In genomic region chr11:78385205-78385604, GRCh38 we compare ENCODE assay signal across 28 cellular contexts.
"Had no signal": no experiment of that assay in that cellular context is flagged by ENCODE, and none has a peak within 500 bp of the region (broad histone marks: within the 10 kb centered on the region; RNA-seq: fewer than 3 reads in every experiment).

No MANE protein-coding gene starts in this region.

- H3K4me1 ChIP-seq: testis, uterus had no signal

- H3K27ac Mint-ChIP-seq: stimulated activated effector memory CD8-positive, alpha-beta T cell treated with anti-CD3 and anti-CD28 coated beads, Interleukin-12 subunit alpha, Interleukin-12 subunit beta, amount 100 ng/mL, for 72 hours; stimulated activated memory B cell treated with anti-CD40 and anti-IgM and Interleukin-4, amounts not matched to agents 10 μg/mL and 1 μg/mL and 100 μg/mL, for 72 hours; stimulated activated naive B cell treated with anti-CD40 and anti-IgM and Interleukin-4, amounts not matched to agents 10 μg/mL and 1 μg/mL and 100 μg/mL, for 72 hours; stimulated activated naive CD8-positive, alpha-beta T cell treated with anti-CD3 and anti-CD28 coated beads, Interleukin-15, amount 100 ng/mL, for 72 hours; stimulated activated naive CD8-positive, alpha-beta T cell treated with anti-CD3 and anti-CD28 coated beads, Interleukin-15, Interleukin-2, amounts not matched to agents 100 ng/mL and 50 ng/mL, for 24 hours; type B pancreatic cell had no signal

- H3K27me3 Mint-ChIP-seq: stimulated activated memory B cell treated with anti-CD40 and anti-IgM and Interleukin-4, amounts not matched to agents 10 μg/mL and 1 μg/mL and 100 μg/mL, for 72 hours; stimulated activated naive B cell treated with anti-CD40 and anti-IgM and Interleukin-4, amounts not matched to agents 10 μg/mL and 1 μg/mL and 100 μg/mL, for 72 hours; stimulated activated naive CD8-positive, alpha-beta T cell treated with anti-CD3 and anti-CD28 coated beads, Interleukin-15, amount 100 ng/mL, for 72 hours; stimulated activated naive CD8-positive, alpha-beta T cell treated with anti-CD3 and anti-CD28 coated beads, Interleukin-15, Interleukin-2, amounts not matched to agents 100 ng/mL and 50 ng/mL, for 24 hours; type B pancreatic cell had no signal

- ATAC-seq: stimulated activated effector memory CD8-positive, alpha-beta T cell treated with anti-CD3 and anti-CD28 coated beads, Interleukin-12 subunit alpha, Interleukin-12 subunit beta, amount 100 ng/mL, for 72 hours; stimulated activated memory B cell treated with anti-CD40 and anti-IgM and Interleukin-4, amounts not matched to agents 10 μg/mL and 1 μg/mL and 100 μg/mL, for 72 hours; stimulated activated naive B cell treated with anti-CD40 and anti-IgM and Interleukin-4, amounts not matched to agents 10 μg/mL and 1 μg/mL and 100 μg/mL, for 72 hours; stimulated activated naive CD8-positive, alpha-beta T cell treated with anti-CD3 and anti-CD28 coated beads, Interleukin-15, amount 100 ng/mL, for 72 hours; stimulated activated naive CD8-positive, alpha-beta T cell treated with anti-CD3 and anti-CD28 coated beads, Interleukin-15, Interleukin-2, amounts not matched to agents 100 U/mL and 50 U/mL, for 24 hours; upper lobe of right lung had no signal

- H3K27me3 ChIP-seq: stomach, suprapubic skin, testis, thyroid gland, tibial artery, tibial nerve, transverse colon, upper lobe of left lung, upper lobe of right lung, uterus, vagina had no signal

- H3K4me3 ChIP-seq: stomach, suprapubic skin, testis, thoracic aorta, thyroid gland, tibial artery, tibial nerve, transverse colon, upper lobe of left lung, upper lobe of right lung, uterus, vagina had no signal

- H3K36me3 ChIP-seq: suprapubic skin, thoracic aorta, thyroid gland, transverse colon, upper lobe of left lung, upper lobe of right lung, uterus, vagina had no signal

- H3K9me3 ChIP-seq: suprapubic skin, testis, thoracic aorta, thyroid gland, uterus, vagina had no signal

- H3K36me3 Mint-ChIP-seq: stimulated activated effector memory CD8-positive, alpha-beta T cell treated with anti-CD3 and anti-CD28 coated beads, Interleukin-12 subunit alpha, Interleukin-12 subunit beta, amount 100 ng/mL, for 72 hours had no signal

- H3K27ac ChIP-seq: stomach, suprapubic skin, testis, thoracic aorta, thyroid gland, tibial artery, tibial nerve, transverse colon, upper lobe of left lung, upper lobe of right lung, uterus, vagina had no signal

- H3K4me3 Mint-ChIP-seq: stimulated activated effector memory CD8-positive, alpha-beta T cell treated with anti-CD3 and anti-CD28 coated beads, Interleukin-12 subunit alpha, Interleukin-12 subunit beta, amount 100 ng/mL, for 72 hours; stimulated activated memory B cell treated with anti-CD40 and anti-IgM and Interleukin-4, amounts not matched to agents 10 μg/mL and 1 μg/mL and 100 μg/mL, for 72 hours; stimulated activated naive B cell treated with anti-CD40 and anti-IgM and Interleukin-4, amounts not matched to agents 10 μg/mL and 1 μg/mL and 100 μg/mL, for 72 hours; stimulated activated naive CD8-positive, alpha-beta T cell treated with anti-CD3 and anti-CD28 coated beads, Interleukin-15, amount 100 ng/mL, for 72 hours; stimulated activated naive CD8-positive, alpha-beta T cell treated with anti-CD3 and anti-CD28 coated beads, Interleukin-15, Interleukin-2, amounts not matched to agents 100 ng/mL and 50 ng/mL, for 24 hours; type B pancreatic cell had no signal

- DNase-seq: stimulated activated CD4-positive, alpha-beta T cell treated with anti-CD3 and anti-CD28 coated beads, Interleukin-2, amount 100 ng/mL, for 48 hours; stimulated activated CD4-positive, alpha-beta T cell treated with anti-CD3 and anti-CD28 coated beads, Interleukin-4, amount 100 ng/mL, for 1 hour; stimulated activated CD4-positive, alpha-beta T cell treated with anti-CD3 and anti-CD28 coated beads, Interleukin-4, amount 100 ng/mL, for 24 hours; stimulated activated CD4-positive, alpha-beta T cell treated with anti-CD3 and anti-CD28 coated beads, Interleukin-4, amount 100 ng/mL, for 4 hours; stimulated activated CD8-positive, alpha-beta memory T cell treated with anti-CD3 and anti-CD28 coated beads, Interleukin-4, amount 100 ng/mL, for 48 hours; stimulated activated naive B cell treated with anti-CD40 and anti-IgM and Interleukin-4, amounts not matched to agents 10 μg/mL and 1 μg/mL and 100 μg/mL, for 72 hours; stimulated activated naive CD4-positive, alpha-beta T cell; stimulated activated naive CD4-positive, alpha-beta T cell treated with Interleukin-2 at 50 U/mL for 16 hours; stimulated activated naive CD8-positive, alpha-beta T cell treated with anti-CD3 and anti-CD28 coated beads, Interleukin-15, amount 100 ng/mL, for 72 hours; stimulated activated naive CD8-positive, alpha-beta T cell treated with anti-CD3 and anti-CD28 coated beads, Interleukin-15, Interleukin-2, amounts not matched to agents 100 U/mL and 50 U/mL, for 24 hours; stomach; testis; thyroid gland; tibial artery; transverse colon; trophoblast cell; upper lobe of left lung; upper lobe of right lung; uterus had no signal

- FAIRE-seq: urothelium cell line had no signal

- H3K4me1 Mint-ChIP-seq: stimulated activated effector memory CD8-positive, alpha-beta T cell treated with anti-CD3 and anti-CD28 coated beads, Interleukin-12 subunit alpha, Interleukin-12 subunit beta, amount 100 ng/mL, for 72 hours; stimulated activated naive CD8-positive, alpha-beta T cell treated with anti-CD3 and anti-CD28 coated beads, Interleukin-15, amount 100 ng/mL, for 72 hours had no signal
